In genomic region chr9:69173891-69174644, GRCh38 we compare ENCODE assay signal across 8 cellular contexts. TPM values are rescaled to one million over a fixed set of nuclear protein-coding genes. Genes with fewer than 3 reads are reported as not detected.
DNase-seq lines count a peak whose midpoint lies in the region; ATAC-seq, FAIRE-seq and TF ChIP-seq lines count a peak whose summit lies in the region.

TSS of gene TJP2 (plus strand) at chr9:69174277. CDS start at chr9:69174373, 96 bp downstream.

- H3F3A ChIP-seq in GM23338 (replicated peaks; ENCODE audit: low read depth): no peaks in the 10 kb centered on the region

- H2AFZ ChIP-seq in GM23338 (no peak within 1 kb of the TSS), endothelial cell of umbilical vein (ENCODE audit: low read depth, low read length) (peak within 1 kb of the TSS; percentile 28)

- TF ChIP-seq POLR2A in GM12891 (IDR thresholded peaks at IDR 0.05; ENCODE audit: low read depth, low read length): no peak
- peak; percentile 31 for TF ChIP-seq POLR2A in endothelial cell of umbilical vein (IDR thresholded peaks at IDR 0.05; ENCODE audit: low read depth, low read length)

- peak within 1 kb of the TSS; percentile 61 for H3K9ac ChIP-seq in endothelial cell of umbilical vein (replicated peaks; ENCODE audit: extremely low read depth, insufficient read depth, low read length)

- POLR2A ChIA-PET in activated CD8-positive, alpha-beta T cell treated with anti-CD3 and anti-CD28 coated beads, Interleukin-2, amount 10 ng/mL, durations not matched to agents 7 days and 5 days (lab: Charles Lee): interaction anchor here (0.7 kb wide), 1 partner anchor 338 kb away, joined by 3 read pairs; no protein-coding TSS in a partner anchor
- POLR2A ChIA-PET in endothelial cell of umbilical vein (lab: Charles Lee): interaction anchor here (0.7 to 1.0 kb wide), 2 partner anchors 8 to 19 kb away, joined by 3 read pairs; no protein-coding TSS in a partner anchor

- no TSS peak for BruUV-seq in endothelial cell of umbilical vein (replicated peaks; lab: Mats Ljungman, UMichigan)

- H3K36me3 ChIP-seq in GM23338 (ENCODE audit: insufficient read depth): no peaks in the 10 kb centered on the region
- no peaks in the 10 kb centered on the region for H3K36me3 ChIP-seq in endothelial cell of umbilical vein (ENCODE audit: control insufficient read depth in 2 of 2, extremely low read depth in 1 of 2, insufficient read depth in 2 of 2, low read length in 2 of 2)

- intact Hi-C loops in endothelial cell of umbilical vein (cut with micrococcal nuclease): loop anchor here (1.0 kb wide), 1 partner anchor 53 kb away; no protein-coding TSS in a partner anchor

- peaks cover 22% of the 10 kb centered on the region; the same call in 1 of the 2 replicates for H3K27me3 ChIP-seq in GM23338 (ENCODE audit: insufficient read depth)
- H3K27me3 ChIP-seq in endothelial cell of umbilical vein (ENCODE audit: control insufficient read depth in 2 of 2, insufficient read depth in 2 of 2, low read length in 2 of 2): no peaks in the 10 kb centered on the region

- FAIRE-seq in GM12891 (lab: Jason Lieb, UNC): peak; percentile 75
- FAIRE-seq in endothelial cell of umbilical vein (lab: Jason Lieb, UNC): peak; percentile 49

- no peaks in the 10 kb centered on the region for H3K36me3 Mint-ChIP-seq in GM23338 (ENCODE audit: low read depth)
- no peaks in the 10 kb centered on the region for H3K36me3 Mint-ChIP-seq in activated CD8-positive, alpha-beta T cell treated with anti-CD3 and anti-CD28 coated beads, Interleukin-2, amount 10 ng/mL, durations not matched to agents 7 days and 5 days (ENCODE audit: low read depth)

- dilution Hi-C loops in endothelial cell of umbilical vein (cut with MboI; ENCODE audit: extremely low pct_ligation_motif_present, low sequenced_read_pairs): no loop called here

- H3K27me3 Mint-ChIP-seq in GM23338 (ENCODE audit: insufficient read depth, low read depth, poor library complexity): peaks cover 16% of the 10 kb centered on the region
- H3K27me3 Mint-ChIP-seq in activated CD8-positive, alpha-beta T cell treated with anti-CD3 and anti-CD28 coated beads, Interleukin-2, amount 10 ng/mL, durations not matched to agents 7 days and 5 days (ENCODE audit: low read depth): peaks cover 55% of the 10 kb centered on the region

- H3K4me3 ChIP-seq in GM23338 (peak within 1 kb of the TSS; percentile 67), endothelial cell of umbilical vein (replicated peaks in 1 of 3; ENCODE audit: insufficient read depth in 1 of 3, low read depth in 1 of 3, low read length in 3 of 3) (peak within 1 kb of the TSS; percentile 60 to 73 (median 64))

- peaks cover 72% of the 10 kb centered on the region for H3K79me2 ChIP-seq in GM23338 (replicated peaks; ENCODE audit: insufficient read depth)
- H3K79me2 ChIP-seq in endothelial cell of umbilical vein (ENCODE audit: control insufficient read depth, insufficient read depth, low read length): peaks cover 71% of the 10 kb centered on the region

- TF ChIP-seq CTCF in GM23338 (conservative IDR thresholded peaks at IDR 0.05; ENCODE audit: low read depth in 2 of 2): no peak
- TF ChIP-seq CTCF in endothelial cell of umbilical vein (IDR thresholded peaks at IDR 0.05; ENCODE audit: extremely low read depth in 1 of 2, insufficient read depth in 1 of 2, low read depth in 1 of 2, low read length in 2 of 2): no peak

- H3K27ac Mint-ChIP-seq in GM23338: no peak within 1 kb of the TSS
- no peak within 1 kb of the TSS for H3K27ac Mint-ChIP-seq in activated CD8-positive, alpha-beta T cell treated with anti-CD3 and anti-CD28 coated beads, Interleukin-2, amount 10 ng/mL, durations not matched to agents 7 days and 5 days

- H3K9me2 ChIP-seq in GM23338 (ENCODE audit: insufficient read depth): no peaks in the 10 kb centered on the region

- DNase-seq in GM12891 (ENCODE audit: insufficient read length, low spot score) (peak; percentile 58), GM23338 (ENCODE audit: low spot score) (peak; percentile 74), M059J (ENCODE audit: low read depth) (peak; percentile 80), endothelial cell of umbilical vein (ENCODE audit: low read depth, low spot score) (peak; percentile 64), mesenteric fat pad (ENCODE audit: low spot score) (peak; percentile 91), NCI-H69 (lab: John Stamatoyannopoulos, UW) (no peak)
- peak; percentile 47 for DNase-seq in activated CD8-positive, alpha-beta T cell treated with anti-CD3 and anti-CD28 coated beads, Interleukin-2, amount 10 ng/mL, durations not matched to agents 7 days and 5 days
- DNase-seq in stimulated activated naive CD8-positive, alpha-beta T cell treated with anti-CD3 and anti-CD28 coated beads, Interleukin-15, Interleukin-2, amounts not matched to agents 100 U/mL and 50 U/mL, for 24 hours: peak; percentile 59

- H3K9me3 Mint-ChIP-seq in GM23338: no peaks in the 10 kb centered on the region
- H3K9me3 Mint-ChIP-seq in activated CD8-positive, alpha-beta T cell treated with anti-CD3 and anti-CD28 coated beads, Interleukin-2, amount 10 ng/mL, durations not matched to agents 7 days and 5 days (ENCODE audit: insufficient read depth): no peaks in the 10 kb centered on the region

- H4K20me1 ChIP-seq in GM23338 (replicated peaks; ENCODE audit: insufficient read depth): peaks cover 19% of the 10 kb centered on the region
- no peaks in the 10 kb centered on the region for H4K20me1 ChIP-seq in endothelial cell of umbilical vein (replicated peaks; ENCODE audit: control insufficient read depth, extremely low read depth, insufficient read depth, low read length)

- no peaks in the 10 kb centered on the region for H3K9me3 ChIP-seq in endothelial cell of umbilical vein (replicated peaks; ENCODE audit: control insufficient read depth, insufficient read depth, low read length)

- H3K4me3 Mint-ChIP-seq in GM23338: peak within 1 kb of the TSS; percentile 81
- peak within 1 kb of the TSS; percentile 74 for H3K4me3 Mint-ChIP-seq in activated CD8-positive, alpha-beta T cell treated with anti-CD3 and anti-CD28 coated beads, Interleukin-2, amount 10 ng/mL, durations not matched to agents 7 days and 5 days

- H3K4me1 ChIP-seq in GM23338 (ENCODE audit: insufficient read depth) (peaks cover 56% of the 10 kb centered on the region), endothelial cell of umbilical vein (ENCODE audit: control insufficient read depth, extremely low read depth, insufficient read depth, low read length) (peaks cover 64% of the 10 kb centered on the region)

- H3K4me2 ChIP-seq in GM23338 (peak within 1 kb of the TSS; percentile 91), endothelial cell of umbilical vein (ENCODE audit: insufficient read depth, low read length) (peak within 1 kb of the TSS; percentile 81)

- ATAC-seq in GM23338: peak; percentile 73
- peak; percentile 78 for ATAC-seq in activated CD8-positive, alpha-beta T cell treated with anti-CD3 and anti-CD28 coated beads, Interleukin-2, amount 10 ng/mL, durations not matched to agents 7 days and 5 days
- peak; percentile 26 for ATAC-seq in stimulated activated naive CD8-positive, alpha-beta T cell treated with anti-CD3 and anti-CD28 coated beads, Interleukin-15, Interleukin-2, amounts not matched to agents 100 U/mL and 50 U/mL, for 24 hours

- H3K9me1 ChIP-seq in endothelial cell of umbilical vein (replicated peaks; ENCODE audit: control insufficient read depth, extremely low read depth, insufficient read depth, low read length): no peaks in the 10 kb centered on the region

- CTCF ChIA-PET in activated CD8-positive, alpha-beta T cell treated with anti-CD3 and anti-CD28 coated beads, Interleukin-2, amount 10 ng/mL, durations not matched to agents 7 days and 5 days (lab: Charles Lee): interaction anchor here (1.5 to 9.4 kb wide), 2 partner anchors 18 to 120 kb away, joined by 5 to 77 read pairs; no protein-coding TSS in a partner anchor
- CTCF ChIA-PET in endothelial cell of umbilical vein (lab: Charles Lee): interaction anchor here (0.9 to 6.7 kb wide), 12 partner anchors 13 to 120 kb away, joined by 3 to 38 read pairs (median 4); no protein-coding TSS in a partner anchor

- H3K4me1 Mint-ChIP-seq in GM23338: peaks cover 61% of the 10 kb centered on the region
- H3K4me1 Mint-ChIP-seq in activated CD8-positive, alpha-beta T cell treated with anti-CD3 and anti-CD28 coated beads, Interleukin-2, amount 10 ng/mL, durations not matched to agents 7 days and 5 days (ENCODE audit: low read depth): peaks cover 33% of the 10 kb centered on the region

- no peak within 1 kb of the TSS for H3K27ac ChIP-seq in GM23338 (ENCODE audit: low read depth)
- peak within 1 kb of the TSS; percentile 81 for H3K27ac ChIP-seq in endothelial cell of umbilical vein (ENCODE audit: insufficient read depth, low read depth, low read length)

TF ChIP-seq in GM12891, 5 proteins besides CTCF, POLR2A, EP300 and RAD21 (continues in another document):
- TF ChIP-seq POU2F2 (IDR thresholded peaks at IDR 0.05; ENCODE audit: low read depth, low read length) (0 out of 2 replicates have a peak, but pooled peaks have one; percentile 8), SPI1 (IDR thresholded peaks at IDR 0.05; ENCODE audit: low read depth, low read length) (no peak)

TF ChIP-seq in GM23338, 12 proteins besides CTCF, POLR2A, EP300 and RAD21 (continues in another document):
- no peak for TF ChIP-seq NANOG (IDR thresholded peaks at IDR 0.05; ENCODE audit: borderline replicate concordance)

TF ChIP-seq in endothelial cell of umbilical vein, 7 proteins besides CTCF, POLR2A, EP300 and RAD21:
- TF ChIP-seq POLR2AphosphoS5 (IDR thresholded peaks at IDR 0.05; ENCODE audit: insufficient read depth, low read depth, low read length) (peak; percentile 39), FOS (IDR thresholded peaks at IDR 0.05; ENCODE audit: borderline replicate concordance, insufficient read depth, low read length) (no peak), MYC (IDR thresholded peaks at IDR 0.05; ENCODE audit: low read depth, low read length) (no peak)

RNA-seq across cellular contexts. Expression of gene TJP2, which starts in this region (rescaled TPM):
- polyA plus RNA-seq in GM12891 (2012; ENCODE audit: low read depth, missing spikeins): 15.1 TPM
- total RNA-seq in GM23338 (2014; rRNA removed; shearing (Covaris generic)): 176 and 234 TPM in 2 replicates
- polyA plus RNA-seq in GM23338 (2016; fragmentation: Nextera tagmentation; extraction: Ambion mirVana): 34.9 and 37.6 TPM in 2 replicates
- 58.9 and 73.7 TPM in 2 replicates for total RNA-seq in M059J (2014; rRNA removed; shearing (Covaris generic))
- 1 to 10 TPM; 6.2 to 7.0 TPM for total RNA-seq in activated CD8-positive, alpha-beta T cell treated with anti-CD3 and anti-CD28 coated beads, Interleukin-2, amount 10 ng/mL, durations not matched to agents 7 days and 5 days
- total RNA-seq in endothelial cell of umbilical vein: 167 and 168 TPM in 2 replicates
- polyA plus RNA-seq in endothelial cell of umbilical vein: 75.2 and 83.0 TPM in 2 replicates
- 66.2 and 67.4 TPM in 2 replicates for polyA plus RNA-seq in endothelial cell of umbilical vein (2011; cell fraction: cytosol; rRNA removed)
- polyA plus RNA-seq in endothelial cell of umbilical vein (2011; cell fraction: nucleus; rRNA removed): 166 and 182 TPM in 2 replicates
- 103 and 130 TPM in 2 replicates for polyA plus RNA-seq in endothelial cell of umbilical vein (2012)
- polyA minus RNA-seq in endothelial cell of umbilical vein: 125 and 131 TPM in 2 replicates
- polyA minus RNA-seq in endothelial cell of umbilical vein (2011; cell fraction: cytosol; rRNA and poly(A)+ RNA removed): 22.0 TPM
- 133 and 134 TPM in 2 replicates for polyA minus RNA-seq in endothelial cell of umbilical vein (2011; cell fraction: nucleus; rRNA and poly(A)+ RNA removed)
- total RNA-seq in mesenteric fat pad: 105 TPM

Comparison
In these comparisons a context has a peak if more than half of its experiments do, and no peak if none do; other contexts are left out.
1. ATAC-seq: peak in every context shown above with its lines; median percentile 78 in activated CD8-positive, alpha-beta T cell treated with anti-CD3 and anti-CD28 coated beads, Interleukin-2, amount 10 ng/mL, durations not matched to agents 7 days and 5 days; 73 in GM23338; 26 in stimulated activated naive CD8-positive, alpha-beta T cell treated with anti-CD3 and anti-CD28 coated beads, Interleukin-15, Interleukin-2, amounts not matched to agents 100 U/mL and 50 U/mL, for 24 hours.